9 cellular contexts compared by ENCODE assay signal in the genomic region with DNA sequence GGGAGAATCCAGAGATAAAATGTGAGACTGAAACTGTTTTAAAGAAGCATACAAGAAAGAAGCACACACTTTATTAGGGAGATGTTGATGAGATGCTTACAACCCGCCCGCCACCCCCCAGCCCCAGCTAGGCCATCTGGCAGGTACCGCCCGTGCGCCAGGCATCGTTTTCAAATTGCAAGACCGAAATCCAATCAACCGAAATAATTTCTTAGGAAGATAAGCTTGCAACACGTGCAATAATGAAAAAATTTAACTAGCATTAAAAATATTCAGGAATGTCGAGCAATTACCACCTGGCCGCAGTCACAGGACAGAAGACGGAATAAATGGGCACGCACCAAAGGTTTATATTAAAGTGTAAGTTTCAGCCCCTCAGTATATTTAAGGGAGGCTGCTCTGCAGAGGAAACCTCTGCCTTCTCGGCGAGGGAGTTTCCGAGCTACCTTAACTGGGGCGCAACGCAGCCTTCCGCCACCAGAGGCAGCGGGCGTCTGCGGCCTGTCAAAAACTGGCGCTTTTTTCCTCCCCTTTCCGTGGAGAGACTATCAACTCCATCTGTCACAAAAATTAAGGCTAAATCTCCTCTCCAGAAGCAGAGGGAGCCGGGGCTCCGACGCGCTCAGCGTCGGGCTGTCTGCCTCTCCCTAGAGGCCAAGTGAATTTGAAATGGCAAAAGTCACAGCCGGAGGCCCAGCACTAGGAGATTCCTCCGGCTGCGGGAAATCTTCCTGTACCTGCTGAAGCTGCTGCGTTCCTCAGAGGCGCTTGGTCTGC. TPM values are rescaled to one million over a fixed set of nuclear protein-coding genes. Genes with fewer than 3 reads are reported as not detected.
DNase-seq lines count a peak whose midpoint lies in the region; ATAC-seq and TF ChIP-seq lines count a peak whose summit lies in the region.
"Had no signal": no experiment of that assay in that cellular context is flagged by ENCODE, and none has a peak within 500 bp of the region (broad histone marks: within the 10 kb centered on the region; RNA-seq: fewer than 3 reads in every experiment).

No MANE protein-coding gene starts in this region.

- TF ChIP-seq CTCF in AG09319 (IDR thresholded peaks at IDR 0.05; ENCODE audit: low read depth, low read length) (peak; percentile 91), epithelial cell of proximal tubule (conservative IDR thresholded peaks at IDR 0.05; ENCODE audit: low read depth, low read length) (peak; percentile 80)

- peak; percentile 67 for DNase-seq in AG09319 (ENCODE audit: extremely low read depth, low read depth)
- DNase-seq in NOMO-1 treated with DMSO at 0.1 percent for 48 hours (lab: John Stamatoyannopoulos, UW; ENCODE audit: unreplicated experiment) = peak; percentile 39
- peak; percentile 58 for DNase-seq in activated T-cell treated with anti-CD3 and anti-CD28 coated beads for 4 hours
- DNase-seq in epithelial cell of proximal tubule (ENCODE audit: low read depth) = peak; percentile 31
- DNase-seq in stimulated activated CD8-positive, alpha-beta memory T cell treated with anti-CD3 and anti-CD28 coated beads, Interleukin-4, amount 100 ng/mL, for 24 hours (ENCODE audit: low read depth) = peak; percentile 61

- H3K9ac ChIP-seq in mucosa of rectum (ENCODE audit: low read depth in 1 of 2, low read length in 2 of 2) = peak overlapping the region; percentile 19 to 57

- H3K27ac ChIP-seq in mucosa of rectum (ENCODE audit: low read depth in 2 of 2, low read length in 2 of 2) = peak overlapping the region; percentile 7 to 18

- H3K4me3 ChIP-seq in epithelial cell of proximal tubule (ENCODE audit: low read depth, low read length) (peak overlapping the region; percentile 67), mucosa of rectum (ENCODE audit: low read length in 2 of 2) (peak overlapping the region; percentile 69)

- H3K27me3 ChIP-seq in mucosa of rectum (ENCODE audit: control insufficient read depth in 2 of 2, insufficient read depth in 2 of 2, low read length in 2 of 2) = peaks cover 7 to 22% of the 10 kb centered on the region in 2 donors

- H3K4me1 ChIP-seq in mucosa of rectum (ENCODE audit: control insufficient read depth in 2 of 2, insufficient read depth in 2 of 2, low read length in 2 of 2) = peaks cover 7 to 12% of the 10 kb centered on the region in 2 donors

- ATAC-seq in GM18909 (IDR thresholded peaks at IDR 0.05; ENCODE audit: poor library complexity, unreplicated experiment) (peak; percentile 72), HG03196 (IDR thresholded peaks at IDR 0.05; ENCODE audit: unreplicated experiment) (peak; percentile 68)

- H3K36me3 ChIP-seq in mucosa of rectum (ENCODE audit: control insufficient read depth in 2 of 2, insufficient read depth in 2 of 2, low read length in 2 of 2) = no peaks in the 10 kb centered on the region

- no peaks in the 10 kb centered on the region for H3K9me3 ChIP-seq in mucosa of rectum (ENCODE audit: control insufficient read depth in 2 of 2, low read length in 2 of 2)

RNA-seq across cellular contexts. Expression of gene GAS1, which starts 1.0 kb away (rescaled TPM):
- total RNA-seq in epithelial cell of proximal tubule = 1.7 and 3.3 TPM in 2 replicates
- total RNA-seq: T-helper 1 cell treated with Interleukin-12 subunit alpha and Interleukin-12 subunit beta and Interleukin-4 antibody, amounts not matched to agents 30 ng/mL and 1 ng/mL, for 36 hours had no signal

Comparison
In these comparisons a context has a peak if more than half of its experiments do, and no peak if none do; other contexts are left out.
1. Peak in every context shown above with its lines: DNase-seq, ATAC-seq, H3K4me3 ChIP-seq and H3K27ac ChIP-seq.